Comparison of ENCODE assay signal across 1 cellular context in genomic region chr1:41955461-41956159, GRCh38.
TF ChIP-seq lines count a peak whose summit lies in the region.

No MANE protein-coding gene starts in this region.

TF ChIP-seq in HEK293, 187 proteins besides CTCF, POLR2A, EP300 and RAD21 (continued from another document and continues in another):
- no peak for TF ChIP-seq ZNF26 (tag by site-specific recombination; IDR thresholded peaks at IDR 0.05)
- TF ChIP-seq ZNF555 (tag by site-specific recombination; conservative IDR thresholded peaks at IDR 0.05): no peak
- peak; percentile 16; the same call in 1 of the 2 replicates for TF ChIP-seq ZBTB8A (tag by site-specific recombination; IDR thresholded peaks at IDR 0.05)
- no peak for TF ChIP-seq ZNF140 (tag by site-specific recombination; IDR thresholded peaks at IDR 0.05)
- TF ChIP-seq HOXC10 (CRISPR knock-in tag; IDR thresholded peaks at IDR 0.05): no peak
- TF ChIP-seq ZNF501 (tag by site-specific recombination; IDR thresholded peaks at IDR 0.05): no peak
- no peak for TF ChIP-seq ZNF510 (tag by site-specific recombination; IDR thresholded peaks at IDR 0.05; ENCODE audit: insufficient replicate concordance)
- no peak for TF ChIP-seq OVOL3 (tag by site-specific recombination; IDR thresholded peaks at IDR 0.05)
- TF ChIP-seq ZSCAN30 (tag by site-specific recombination; IDR thresholded peaks at IDR 0.05): no peak
- peak; percentile 67; the same call in 1 of the 2 replicates for TF ChIP-seq ZNF24 (tag by site-specific recombination; IDR thresholded peaks at IDR 0.05)
- no peak for TF ChIP-seq ZNF423 (tag by site-specific recombination; IDR thresholded peaks at IDR 0.05)
- TF ChIP-seq ZBTB17 (tag by site-specific recombination; IDR thresholded peaks at IDR 0.05): peak; percentile 26; the same call in 1 of the 2 replicates
- TF ChIP-seq GLIS1 (tag by site-specific recombination; IDR thresholded peaks at IDR 0.05): peak; percentile 70
- no peak for TF ChIP-seq KLF1 (tag by site-specific recombination; IDR thresholded peaks at IDR 0.05)
- no peak for TF ChIP-seq ZNF704 (tag by site-specific recombination; IDR thresholded peaks at IDR 0.05)
- TF ChIP-seq ZNF792 (tag by site-specific recombination; IDR thresholded peaks at IDR 0.05): no peak
- TF ChIP-seq ZNF311 (tag by site-specific recombination; IDR thresholded peaks at IDR 0.05; ENCODE audit: borderline replicate concordance): no peak
- TF ChIP-seq ZNF513 (tag by site-specific recombination; IDR thresholded peaks at IDR 0.05): no peak
- TF ChIP-seq FEZF1 (tag by site-specific recombination; IDR thresholded peaks at IDR 0.05): peak; percentile 57
- TF ChIP-seq ZNF561 (tag by site-specific recombination; IDR thresholded peaks at IDR 0.05; ENCODE audit: borderline replicate concordance): no peak
- TF ChIP-seq ZBTB48 (tag by site-specific recombination; IDR thresholded peaks at IDR 0.05): peak; percentile 81
- 0 out of 2 replicates have a peak, but pooled peaks have one; percentile 28 for TF ChIP-seq GLIS2 (tag by site-specific recombination; IDR thresholded peaks at IDR 0.05)
- no peak; the same call in 1 of the 2 replicates for TF ChIP-seq ZIC2 (tag by site-specific recombination; IDR thresholded peaks at IDR 0.05)
- no peak for TF ChIP-seq ZNF677 (tag by site-specific recombination; IDR thresholded peaks at IDR 0.05)
- no peak for TF ChIP-seq ZNF449 (tag by site-specific recombination; IDR thresholded peaks at IDR 0.05)
- no peak for TF ChIP-seq ZNF280C (tag by site-specific recombination; IDR thresholded peaks at IDR 0.05)
- TF ChIP-seq ZNF341 (tag by site-specific recombination; IDR thresholded peaks at IDR 0.05; ENCODE audit: low read depth): no peak
- TF ChIP-seq KLF9 (tag by site-specific recombination; IDR thresholded peaks at IDR 0.05; ENCODE audit: low read depth): 0 out of 2 replicates have a peak, but pooled peaks have one; percentile 9
- TF ChIP-seq TCF7L2 (IDR thresholded peaks at IDR 0.05; ENCODE audit: borderline replicate concordance, low read depth, low read length): no peak
- no peak for TF ChIP-seq ZNF148 (tag by site-specific recombination; IDR thresholded peaks at IDR 0.05; ENCODE audit: borderline replicate concordance)
- TF ChIP-seq ZSCAN18 (tag by site-specific recombination; IDR thresholded peaks at IDR 0.05): no peak
- TF ChIP-seq SP7 (tag by site-specific recombination; IDR thresholded peaks at IDR 0.05): peak; percentile 99
- no peak for TF ChIP-seq ZNF707 (tag by site-specific recombination; IDR thresholded peaks at IDR 0.05)
- TF ChIP-seq REPIN1 (tag by site-specific recombination; IDR thresholded peaks at IDR 0.05; ENCODE audit: low read depth): no peak
- no peak for TF ChIP-seq KLF17 (tag by site-specific recombination; IDR thresholded peaks at IDR 0.05)
- TF ChIP-seq ZNF394 (tag by site-specific recombination; IDR thresholded peaks at IDR 0.05; ENCODE audit: borderline replicate concordance): peak; percentile 96
- TF ChIP-seq ZNF548 (tag by site-specific recombination; IDR thresholded peaks at IDR 0.05): no peak
- no peak for TF ChIP-seq ZNF19 (tag by site-specific recombination; IDR thresholded peaks at IDR 0.05; ENCODE audit: low read depth)
- TF ChIP-seq ZNF621 (tag by site-specific recombination; IDR thresholded peaks at IDR 0.05): no peak
- TF ChIP-seq ZNF558 (tag by site-specific recombination; IDR thresholded peaks at IDR 0.05): peak; percentile 22; the same call in 1 of the 2 replicates
- TF ChIP-seq ZBTB21 (tag by site-specific recombination; IDR thresholded peaks at IDR 0.05): peak; percentile 90
- no peak for TF ChIP-seq GFI1B (tag by site-specific recombination; IDR thresholded peaks at IDR 0.05)
- peak; percentile 86 for TF ChIP-seq OSR2 (tag by site-specific recombination; IDR thresholded peaks at IDR 0.05)
- no peak for TF ChIP-seq ZNF670 (tag by site-specific recombination; IDR thresholded peaks at IDR 0.05; ENCODE audit: low read depth)
- peak; percentile 61; the same call in 1 of the 2 replicates for TF ChIP-seq ZXDB (tag by site-specific recombination; IDR thresholded peaks at IDR 0.05)
- TF ChIP-seq AEBP2 (tag by site-specific recombination; IDR thresholded peaks at IDR 0.05; ENCODE audit: borderline replicate concordance): no peak
- no peak for TF ChIP-seq KLF16 (tag by site-specific recombination; IDR thresholded peaks at IDR 0.05)
- no peak for TF ChIP-seq ZNF202 (tag by site-specific recombination; IDR thresholded peaks at IDR 0.05; ENCODE audit: borderline replicate concordance)
- no peak for TF ChIP-seq ELK4 (IDR thresholded peaks at IDR 0.05; ENCODE audit: borderline replicate concordance, low read depth, low read length)
- no peak; the same call in 1 of the 2 replicates for TF ChIP-seq KLF10 (tag by site-specific recombination; IDR thresholded peaks at IDR 0.05)
- TF ChIP-seq ZSCAN4 (tag by site-specific recombination; IDR thresholded peaks at IDR 0.05): peak; percentile 91
- TF ChIP-seq ZNF549 (tag by site-specific recombination; IDR thresholded peaks at IDR 0.05): no peak
